Comparison of ENCODE assay signal across 8 cellular contexts in the genomic region with DNA sequence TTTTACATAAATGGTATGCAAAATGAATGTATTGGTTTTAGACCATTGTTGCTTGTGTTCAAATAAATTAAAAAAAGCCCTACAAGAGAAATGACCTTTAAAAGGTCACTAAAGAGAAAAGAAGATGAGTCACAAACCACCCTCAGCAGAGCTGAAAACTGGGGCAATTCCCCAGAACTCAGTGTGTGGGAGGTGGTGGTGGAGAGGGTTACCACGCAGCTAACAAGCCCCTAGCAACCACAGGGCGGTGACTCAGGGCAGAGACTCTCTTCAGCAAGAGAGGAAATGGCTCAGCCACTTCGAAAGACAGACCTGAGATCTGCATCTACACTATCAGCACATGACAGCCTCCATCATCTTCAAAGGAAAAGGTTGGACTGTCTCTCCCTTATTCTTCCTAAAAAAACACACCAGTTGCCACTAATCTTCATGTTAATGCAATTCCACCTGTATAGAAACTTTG. TPM values are rescaled to one million over a fixed set of nuclear protein-coding genes. Genes with fewer than 3 reads are reported as not detected.
DNase-seq lines count a peak whose midpoint lies in the region; ATAC-seq and TF ChIP-seq lines count a peak whose summit lies in the region.

No MANE protein-coding gene starts in this region.

- DNase-seq in Daoy (ENCODE audit: low read depth) (peak; percentile 93), HT-29 (ENCODE audit: low spot score) (peak; percentile 51), dedifferentiated amniotic fluid mesenchymal stem cell (ENCODE audit: extremely low spot score) (peak; percentile 69), putamen (ENCODE audit: low spot score) (peak; percentile 30), COR-L47 (lab: John Stamatoyannopoulos, UW) (no peak), ascending aorta (ENCODE audit: low spot score in 2 of 2) (no peak)

- no peaks in the 10 kb centered on the region for H3K27me3 ChIP-seq in ascending aorta

- no peaks in the 10 kb centered on the region for H3K4me1 ChIP-seq in ascending aorta

- H3K27ac ChIP-seq in ascending aorta, result no peak overlapping the region

- H3K36me3 ChIP-seq in ascending aorta, result no peaks in the 10 kb centered on the region

- no peak overlapping the region for H3K4me3 ChIP-seq in ascending aorta

- intact Hi-C loops in ascending aorta (cut with DNase I), result no loop called here

- H3K9me3 ChIP-seq in ascending aorta, result no peaks in the 10 kb centered on the region

- TF ChIP-seq CTCF in ascending aorta (IDR thresholded peaks at IDR 0.05), result no peak

- peak; percentile 100 for ATAC-seq in GM21576 (IDR thresholded peaks at IDR 0.05; ENCODE audit: unreplicated experiment)
- peak; percentile 97 to 98 for ATAC-seq in activated CD4-positive, CD25-positive, alpha-beta regulatory T cell treated with anti-CD3 and anti-CD28 coated beads, Interleukin-2, amount 50 U/mL, for 24 hours

RNA-seq across cellular contexts. Expression of gene NDFIP2, which starts 29.4 kb away (rescaled TPM):
- 26.4 and 38.6 TPM in 2 replicates for total RNA-seq in Daoy (2014; rRNA removed; shearing (Covaris generic))
- total RNA-seq in HT-29 (2014; rRNA removed; shearing (Covaris generic)), result 26.9 and 29.2 TPM in 2 replicates
- 16.6 TPM for total RNA-seq in ascending aorta

RNA-seq across cellular contexts. Expression of gene RBM26, which starts 45.5 kb away (rescaled TPM):
- total RNA-seq in Daoy (2014; rRNA removed; shearing (Covaris generic)), result 11.4 and 16.1 TPM in 2 replicates
- total RNA-seq in HT-29 (2014; rRNA removed; shearing (Covaris generic)), result 17.0 and 20.8 TPM in 2 replicates
- 12.8 TPM for total RNA-seq in ascending aorta

Comparison
In these comparisons a context has a peak if more than half of its experiments do, and no peak if none do; other contexts are left out.
1. DNase-seq: peak in Daoy (single experiment), HT-29 (single experiment), dedifferentiated amniotic fluid mesenchymal stem cell (single experiment) and putamen (single experiment); none in COR-L47 (single experiment) and ascending aorta (0 of 2).